In the genomic region with DNA sequence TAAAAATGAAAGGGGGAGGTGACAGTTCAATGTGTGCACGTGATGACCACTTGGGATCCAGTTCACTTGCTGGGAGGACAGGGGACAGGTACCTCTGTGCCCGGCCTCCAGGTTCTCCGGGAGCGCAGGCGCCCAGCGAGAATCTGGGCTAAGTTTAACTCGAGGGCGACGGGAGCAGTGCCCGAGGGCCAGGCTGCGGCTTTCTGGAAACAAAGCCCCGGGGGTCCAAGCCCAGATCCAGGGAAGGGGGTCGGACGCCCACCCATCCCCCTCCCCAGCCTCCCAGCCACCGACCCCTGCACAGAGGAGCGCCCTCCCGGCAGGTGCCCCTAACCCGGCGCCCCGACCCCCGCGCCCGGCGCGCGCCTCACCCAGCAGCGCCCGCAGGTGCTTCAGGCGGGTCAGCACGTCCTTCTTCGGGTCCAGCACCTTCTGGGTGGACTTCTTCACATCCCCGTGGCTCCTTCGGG, we compare ENCODE assay signal across 8 cellular contexts.
DNase-seq lines count a peak whose midpoint lies in the region; ATAC-seq and TF ChIP-seq lines count a peak whose summit lies in the region.

No MANE protein-coding gene starts in this region.

- no peaks in the 10 kb centered on the region for H3K9me3 ChIP-seq in neutrophil

- no peak for DNase-seq in fibroblast of mammary gland (ENCODE audit: low read depth)
- no peak for DNase-seq in D341Med (ENCODE audit: low spot score)
- no peak for DNase-seq in AG08396 (ENCODE audit: low spot score)

- no peaks in the 10 kb centered on the region for H3K27me3 ChIP-seq in neutrophil

- peak overlapping the region; percentile 79 for H3K4me3 ChIP-seq in WI38 (ENCODE audit: low read depth, low read length)
- H3K4me3 ChIP-seq in fibroblast of mammary gland (ENCODE audit: control insufficient read depth, low read depth, low read length): peak overlapping the region; percentile 62
- peak overlapping the region; percentile 65 to 86 for H3K4me3 ChIP-seq in neutrophil (ENCODE audit: low read depth in 1 of 2, low read length in 1 of 2)

- H3K4me1 ChIP-seq in neutrophil (ENCODE audit: control insufficient read depth in 1 of 2, insufficient read depth in 1 of 2, low read depth in 1 of 2, low read length in 1 of 2): peaks cover 42 to 48% of the 10 kb centered on the region in 2 experiments

- ATAC-seq in GM18502 (IDR thresholded peaks at IDR 0.05; ENCODE audit: poor library complexity, unreplicated experiment) (peak; percentile 9), HG03196 (IDR thresholded peaks at IDR 0.05; ENCODE audit: unreplicated experiment) (peak; percentile 7)

- TF ChIP-seq CTCF in 22Rv1 (IDR thresholded peaks at IDR 0.05) (no peak), WI38 (IDR thresholded peaks at IDR 0.05; ENCODE audit: low read depth, low read length) (no peak), fibroblast of mammary gland (conservative IDR thresholded peaks at IDR 0.05; ENCODE audit: control insufficient read depth, insufficient read depth, low read depth, low read length) (no peak), neutrophil (IDR thresholded peaks at IDR 0.05) (no peak)

- no peaks in the 10 kb centered on the region for H3K36me3 ChIP-seq in neutrophil

- H3K27ac ChIP-seq in 22Rv1 (peak overlapping the region; percentile 75), neutrophil (peak overlapping the region; percentile 92)
